ENCODE assay signal across 13 cellular contexts in genomic region chr2:134136702-134137101, GRCh38.
A peak's percentile ranks its signal among the peaks of the same experiment; 100 is the strongest.
DNase-seq lines count a peak whose midpoint lies in the region; ATAC-seq and TF ChIP-seq lines count a peak whose summit lies in the region.
"Had no signal": no experiment of that assay in that cellular context is flagged by ENCODE, and none has a peak within 500 bp of the region (broad histone marks: within the 10 kb centered on the region; RNA-seq: fewer than 3 reads in every experiment).

No MANE protein-coding gene starts in this region.

- H3K9me3 ChIP-seq in breast epithelium = no peaks in the 10 kb centered on the region
- no peaks in the 10 kb centered on the region for H3K9me3 ChIP-seq in mucosa of stomach (ENCODE audit: control insufficient read depth, low read length)
- H3K9me3 ChIP-seq: Caco-2 had no signal

- no peaks in the 10 kb centered on the region for H3K27me3 Mint-ChIP-seq in glutamatergic neuron (ENCODE audit: unreplicated experiment)

- peak overlapping the region; percentile 22; the same call in 1 of the 2 replicates for H3K4me3 ChIP-seq in AG09309 (ENCODE audit: control insufficient read depth, low read depth, low read length)
- peak overlapping the region in 1 of 3 donors; percentile 25 for H3K4me3 ChIP-seq in breast epithelium
- peak overlapping the region; percentile 3 for H3K4me3 ChIP-seq in mucosa of stomach (ENCODE audit: low read length)

- intact Hi-C loops in breast epithelium (cut with DNase I; ENCODE audit: low total_unique reads) = no loop called here
- intact Hi-C loops in posterior vena cava (cut with DNase I) = no loop called here

- no peak overlapping the region for H3K4me3 Mint-ChIP-seq in glutamatergic neuron (ENCODE audit: unreplicated experiment)

- no peak for DNase-seq in AG09309 (ENCODE audit: low read depth)
- DNase-seq in breast epithelium (ENCODE audit: low spot score in 2 of 2) = no peak
- no peak for DNase-seq in glutamatergic neuron
- no peak for DNase-seq in posterior vena cava (ENCODE audit: low spot score)
- DNase-seq in putamen (ENCODE audit: low spot score) = no peak
- DNase-seq: activated CD4-positive, alpha-beta T cell treated with anti-CD3 and anti-CD28 coated beads, Interleukin-2, amount 50 U/mL, for 48 hours; Caco-2; effector memory CD4-positive, alpha-beta T cell; NCI-H1105; stimulated activated CD4-positive, alpha-beta T cell treated with anti-CD3 and anti-CD28 coated beads, Interleukin-4, amount 100 ng/mL, for 1 hour had no signal

- H3K27ac Mint-ChIP-seq in glutamatergic neuron (ENCODE audit: unreplicated experiment) = no peak overlapping the region

- no peak for TF ChIP-seq POLR2A in breast epithelium (IDR thresholded peaks at IDR 0.05)

- TF ChIP-seq CTCF in AG09309 (IDR thresholded peaks at IDR 0.05; ENCODE audit: control insufficient read depth, insufficient read depth, low read depth, low read length, missing control alignments) (no peak), breast epithelium (IDR thresholded peaks at IDR 0.05) (no peak), glutamatergic neuron (IDR thresholded peaks at IDR 0.05; ENCODE audit: partially characterized antibody, unreplicated experiment) (no peak)

- H3K36me3 ChIP-seq in breast epithelium (no peaks in the 10 kb centered on the region), mucosa of stomach (ENCODE audit: control insufficient read depth, insufficient read depth, low read length) (no peaks in the 10 kb centered on the region)

- ATAC-seq in HG02884 (IDR thresholded peaks at IDR 0.05; ENCODE audit: unreplicated experiment) = peak; percentile 38
- ATAC-seq in GM18502 (IDR thresholded peaks at IDR 0.05; ENCODE audit: poor library complexity, unreplicated experiment) = no peak

- no peaks in the 10 kb centered on the region for H3K36me3 Mint-ChIP-seq in glutamatergic neuron (ENCODE audit: unreplicated experiment)

- H3K9me3 Mint-ChIP-seq in glutamatergic neuron (ENCODE audit: unreplicated experiment) = peaks cover under 1% of the 10 kb centered on the region

- H3K4me1 ChIP-seq in breast epithelium = no peaks in the 10 kb centered on the region
- peaks cover 95% of the 10 kb centered on the region for H3K4me1 ChIP-seq in mucosa of stomach (ENCODE audit: control insufficient read depth, insufficient read depth, low read length)

- H3K9ac ChIP-seq in mucosa of stomach (ENCODE audit: low read length) = no peak overlapping the region

- H3K27me3 ChIP-seq in breast epithelium = no peaks in the 10 kb centered on the region
- H3K27me3 ChIP-seq in mucosa of stomach (ENCODE audit: control insufficient read depth, insufficient read depth, low read length) = no peaks in the 10 kb centered on the region

- H3K27ac ChIP-seq in breast epithelium = peak overlapping the region; percentile 53 to 58

- H3K4me1 Mint-ChIP-seq in glutamatergic neuron (ENCODE audit: low read depth, unreplicated experiment) = peaks cover 12% of the 10 kb centered on the region
